ENCODE assay signal across 10 cellular contexts in genomic region chr12:63624258-63624657, GRCh38. TPM values are rescaled to one million over a fixed set of nuclear protein-coding genes. Genes with fewer than 3 reads are reported as not detected.
DNase-seq lines count a peak whose midpoint lies in the region; ATAC-seq, FAIRE-seq and TF ChIP-seq lines count a peak whose summit lies in the region.
"Not testable (repeated sequence)": the region's sequence is repeated elsewhere in the genome, so short reads cannot be mapped to it uniquely, and the experiment has no call there.
"Had no signal": no experiment of that assay in that cellular context is flagged by ENCODE, and none has a peak within 500 bp of the region (broad histone marks: within the 10 kb centered on the region; RNA-seq: fewer than 3 reads in every experiment).

No MANE protein-coding gene starts in this region.

- H3K9me3 ChIP-seq in liver (ENCODE audit: control insufficient read depth in 4 of 4, low read length in 3 of 4); prostate gland: not testable (repeated sequence)

- H3K27me3 ChIP-seq in liver (ENCODE audit: control insufficient read depth in 4 of 4, insufficient read depth in 4 of 4, low read length in 3 of 4); prostate gland (replicated peaks; ENCODE audit: insufficient read depth): not testable (repeated sequence)

- FAIRE-seq in H54 (lab: Jason Lieb, UNC) (peak; percentile 87), colon (lab: Jason Lieb, UNC) (peak; percentile 57)

- not testable (repeated sequence) for H3K4me3 Mint-ChIP-seq in osteocyte (ENCODE audit: unreplicated experiment)

- H3K27ac ChIP-seq in VCaP = peak overlapping the region; percentile 56
- not testable (repeated sequence) for H3K27ac ChIP-seq in liver (ENCODE audit: low read depth in 1 of 2, low read length in 2 of 2); prostate gland

- not testable (repeated sequence) for H3K9ac ChIP-seq in liver (ENCODE audit: low read depth in 1 of 2, low read length in 2 of 2)

- intact Hi-C loops in Right ventricle myocardium superior (cut with DNase I); left ventricle myocardium superior (cut with micrococcal nuclease); prostate gland (cut with DNase I): not testable (repeated sequence)

- not testable (repeated sequence) for TF ChIP-seq POLR2A in H54 (IDR thresholded peaks at IDR 0.05; ENCODE audit: low read depth, low read length); prostate gland (IDR thresholded peaks at IDR 0.05)

- not testable (repeated sequence) for H3K36me3 ChIP-seq in liver (ENCODE audit: control insufficient read depth in 4 of 4, insufficient read depth in 3 of 4, low read depth in 1 of 4, low read length in 3 of 4); prostate gland

- not testable (repeated sequence) for H3K4me1 ChIP-seq in liver (ENCODE audit: control insufficient read depth in 4 of 4, insufficient read depth in 4 of 4, low read length in 3 of 4); prostate gland (replicated peaks)

- not testable (repeated sequence) for H3K4me3 ChIP-seq in liver (ENCODE audit: low read depth in 1 of 3, low read length in 3 of 3); prostate gland

- not testable (repeated sequence) for H3K36me3 Mint-ChIP-seq in osteocyte (ENCODE audit: unreplicated experiment)

- not testable (repeated sequence) for TF ChIP-seq CTCF in VCaP (conservative IDR thresholded peaks at IDR 0.05); liver (IDR thresholded peaks at IDR 0.05; ENCODE audit: low read depth, low read length, missing input control); osteocyte (IDR thresholded peaks at IDR 0.05); prostate gland (IDR thresholded peaks at IDR 0.05)

- not testable (repeated sequence) for H3K9me3 Mint-ChIP-seq in osteocyte (ENCODE audit: unreplicated experiment)

- WGBS in liver = 35% methylated on average over 4 of the region's 4 CpGs
- WGBS in prostate gland = 63% methylated on average over 4 of the region's 4 CpGs

- not testable (repeated sequence) for H3K27me3 Mint-ChIP-seq in osteocyte (ENCODE audit: unreplicated experiment)

- ATAC-seq in Right ventricle myocardium superior (ENCODE audit: poor library complexity) (peak; percentile 57), left ventricle myocardium superior (peak; percentile 43)

- not testable (repeated sequence) for DNase-seq in H54 (ENCODE audit: insufficient read length, low spot score); Right ventricle myocardium superior; left ventricle myocardium superior; osteocyte (ENCODE audit: extremely low spot score, unreplicated experiment)
- DNase-seq in prostate gland (ENCODE audit: low spot score) = peak; percentile 20

- peak in 1 of 2 donors; percentile 14 for TF ChIP-seq RAD21 in liver (IDR thresholded peaks at IDR 0.05)

- H3K27ac Mint-ChIP-seq in osteocyte (ENCODE audit: unreplicated experiment) = peak overlapping the region; percentile 41

- H3K4me1 Mint-ChIP-seq in osteocyte (ENCODE audit: unreplicated experiment) = not testable (repeated sequence)

TF ChIP-seq in liver, 16 proteins besides CTCF, POLR2A, EP300 and RAD21:
- TF ChIP-seq RXRA (IDR thresholded peaks at IDR 0.05) (peak; percentile 42 to 59), SP1 (IDR thresholded peaks at IDR 0.05) (peak; percentile 17), MAX (IDR thresholded peaks at IDR 0.05) (peak; percentile 25), YY1 (IDR thresholded peaks at IDR 0.05) (peak; percentile 28), FOXA2 (IDR thresholded peaks at IDR 0.05) (peak; percentile 48), FOXA1 (IDR thresholded peaks at IDR 0.05) (peak; percentile 16), HNF4A (conservative IDR thresholded peaks at IDR 0.05) (peak in 1 of 2 donors; percentile 47)

RNA-seq across cellular contexts. Expression of gene DPY19L2, which starts 44.0 kb away (rescaled TPM):
- 41.3 TPM for total RNA-seq in Right ventricle myocardium superior
- total RNA-seq in left ventricle myocardium superior = 51.0 TPM
- total RNA-seq in liver = 1 to 10 TPM in 1 of 2 donors, under 1 TPM in 1; 0.42 to 2.8 TPM
- polyA plus RNA-seq in liver = under 1 TPM; 0.13 to 0.22 TPM
- 13.9 and 15.2 TPM in 2 replicates for total RNA-seq in osteocyte
- total RNA-seq in prostate gland = 10 to 100 TPM; 12.2 to 26.4 TPM
- total RNA-seq: Caco-2; CD4-positive, alpha-beta T cell had no signal
